Comparison of ENCODE assay signal across 1 cellular context in genomic region chr16:28311413-28311812, GRCh38.
TF ChIP-seq lines count a peak whose summit lies in the region.

No MANE protein-coding gene starts in this region.

TF ChIP-seq in HepG2, 621 proteins besides CTCF, POLR2A, EP300 and RAD21:
- no peak for TF ChIP-seq ZNF570 (CRISPR knock-in tag; IDR thresholded peaks at IDR 0.05; ENCODE audit: borderline replicate concordance)
- no peak for TF ChIP-seq ZBTB40 (IDR thresholded peaks at IDR 0.05)
- no peak for TF ChIP-seq ZBTB40 (CRISPR knock-in tag; IDR thresholded peaks at IDR 0.05)
- TF ChIP-seq ERF (CRISPR knock-in tag; IDR thresholded peaks at IDR 0.05) = no peak
- peak; percentile 84 for TF ChIP-seq ZNF121 (CRISPR knock-in tag; IDR thresholded peaks at IDR 0.05)
- TF ChIP-seq MXD3 (CRISPR knock-in tag; IDR thresholded peaks at IDR 0.05) = no peak
- TF ChIP-seq MED1 (CRISPR knock-in tag; IDR thresholded peaks at IDR 0.05) = no peak
TF ChIP-seq in HepG2: peak in this region for 1.
